ENCODE assay signal across 8 cellular contexts in the genomic region with DNA sequence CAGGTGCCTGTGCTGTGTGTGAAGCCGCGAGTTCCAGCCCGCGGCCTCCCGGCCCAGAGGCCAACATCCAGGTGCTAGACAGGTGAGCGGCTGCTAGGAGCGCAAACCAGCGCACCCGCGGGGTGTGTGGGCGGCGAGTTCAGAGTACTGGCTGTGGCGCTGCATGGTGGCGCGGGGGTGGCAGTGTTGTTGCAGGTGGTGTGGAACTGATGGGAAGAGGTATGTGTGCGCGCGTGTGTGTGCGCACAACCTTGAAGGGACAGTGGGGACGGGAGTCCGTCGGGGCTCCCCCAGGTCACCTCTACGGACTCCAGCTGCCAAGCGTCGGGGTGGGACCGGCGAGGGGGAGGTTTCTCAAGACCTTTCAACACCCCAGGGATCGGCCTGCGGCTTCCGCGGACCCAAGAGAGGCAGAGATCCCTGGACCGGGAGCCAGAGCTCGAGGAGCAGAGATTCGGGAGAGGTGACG. TPM values are rescaled to one million over a fixed set of nuclear protein-coding genes. Genes with fewer than 3 reads are reported as not detected.
DNase-seq lines count a peak whose midpoint lies in the region; ATAC-seq and TF ChIP-seq lines count a peak whose summit lies in the region.

No MANE protein-coding gene starts in this region.

- peak overlapping the region; percentile 68 for H3K4me3 ChIP-seq in iPS-18c (ENCODE audit: insufficient read depth, low read depth, low read length)

- peaks cover 3% of the 10 kb centered on the region for H3K9me3 ChIP-seq in iPS-18c (ENCODE audit: control insufficient read depth, insufficient read depth, low read length)

- TF ChIP-seq EP300 in Ishikawa (IDR thresholded peaks at IDR 0.05; ENCODE audit: borderline replicate concordance) = peak; percentile 62

- DNase-seq in activated CD8-positive, alpha-beta memory T cell treated with anti-CD3 and anti-CD28 coated beads, Interleukin-2, amount 50 U/mL, for 4 hours = peak; percentile 40
- peak; percentile 10 for DNase-seq in stimulated activated CD8-positive, alpha-beta memory T cell treated with anti-CD3 and anti-CD28 coated beads, Interleukin-4, amount 100 ng/mL, for 24 hours (ENCODE audit: low read depth)
- no peak for DNase-seq in central memory CD4-positive, alpha-beta T cell
- DNase-seq in SHP77 (lab: John Stamatoyannopoulos, UW) = no peak
- no peak for DNase-seq in ureter (ENCODE audit: low spot score)

- no peak for ATAC-seq in GM21515 (IDR thresholded peaks at IDR 0.05; ENCODE audit: unreplicated experiment)

- TF ChIP-seq RAD21 in Ishikawa (IDR thresholded peaks at IDR 0.05; ENCODE audit: low read depth) = no peak

TF ChIP-seq in Ishikawa, 13 proteins besides CTCF, POLR2A, EP300 and RAD21:
- TF ChIP-seq, protein P1, sequence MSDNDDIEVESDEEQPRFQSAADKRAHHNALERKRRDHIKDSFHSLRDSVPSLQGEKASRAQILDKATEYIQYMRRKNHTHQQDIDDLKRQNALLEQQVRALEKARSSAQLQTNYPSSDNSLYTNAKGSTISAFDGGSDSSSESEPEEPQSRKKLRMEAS (IDR thresholded peaks at IDR 0.05) = peak; percentile 50
- TF ChIP-seq NFIC (IDR thresholded peaks at IDR 0.05) (peak; percentile 59), ZBTB7A (IDR thresholded peaks at IDR 0.05; ENCODE audit: low read depth) (no peak), TEAD4 (IDR thresholded peaks at IDR 0.05) (peak; percentile 52; the same call in 1 of the 2 replicates), YY1 (IDR thresholded peaks at IDR 0.05; ENCODE audit: low read depth) (no peak), FOXM1 (IDR thresholded peaks at IDR 0.05; ENCODE audit: borderline replicate concordance, low read depth) (no peak), CEBPB (IDR thresholded peaks at IDR 0.05) (0 out of 2 replicates have a peak, but pooled peaks have one; percentile 4), TAF1 (IDR thresholded peaks at IDR 0.05; ENCODE audit: low read depth) (no peak), TCF12 (IDR thresholded peaks at IDR 0.05; ENCODE audit: low read depth) (peak; percentile 80), EGR1 (IDR thresholded peaks at IDR 0.05) (peak; percentile 100), CREB1 (IDR thresholded peaks at IDR 0.05; ENCODE audit: low read depth) (no peak)
- TF ChIP-seq, protein P2, sequence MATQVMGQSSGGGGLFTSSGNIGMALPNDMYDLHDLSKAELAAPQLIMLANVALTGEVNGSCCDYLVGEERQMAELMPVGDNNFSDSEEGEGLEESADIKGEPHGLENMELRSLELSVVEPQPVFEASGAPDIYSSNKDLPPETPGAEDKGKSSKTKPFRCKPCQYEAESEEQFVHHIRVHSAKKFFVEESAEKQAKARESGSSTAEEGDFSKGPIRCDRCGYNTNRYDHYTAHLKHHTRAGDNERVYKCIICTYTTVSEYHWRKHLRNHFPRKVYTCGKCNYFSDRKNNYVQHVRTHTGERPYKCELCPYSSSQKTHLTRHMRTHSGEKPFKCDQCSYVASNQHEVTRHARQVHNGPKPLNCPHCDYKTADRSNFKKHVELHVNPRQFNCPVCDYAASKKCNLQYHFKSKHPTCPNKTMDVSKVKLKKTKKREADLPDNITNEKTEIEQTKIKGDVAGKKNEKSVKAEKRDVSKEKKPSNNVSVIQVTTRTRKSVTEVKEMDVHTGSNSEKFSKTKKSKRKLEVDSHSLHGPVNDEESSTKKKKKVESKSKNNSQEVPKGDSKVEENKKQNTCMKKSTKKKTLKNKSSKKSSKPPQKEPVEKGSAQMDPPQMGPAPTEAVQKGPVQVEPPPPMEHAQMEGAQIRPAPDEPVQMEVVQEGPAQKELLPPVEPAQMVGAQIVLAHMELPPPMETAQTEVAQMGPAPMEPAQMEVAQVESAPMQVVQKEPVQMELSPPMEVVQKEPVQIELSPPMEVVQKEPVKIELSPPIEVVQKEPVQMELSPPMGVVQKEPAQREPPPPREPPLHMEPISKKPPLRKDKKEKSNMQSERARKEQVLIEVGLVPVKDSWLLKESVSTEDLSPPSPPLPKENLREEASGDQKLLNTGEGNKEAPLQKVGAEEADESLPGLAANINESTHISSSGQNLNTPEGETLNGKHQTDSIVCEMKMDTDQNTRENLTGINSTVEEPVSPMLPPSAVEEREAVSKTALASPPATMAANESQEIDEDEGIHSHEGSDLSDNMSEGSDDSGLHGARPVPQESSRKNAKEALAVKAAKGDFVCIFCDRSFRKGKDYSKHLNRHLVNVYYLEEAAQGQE (IDR thresholded peaks at IDR 0.05; ENCODE audit: low read depth) = no peak
- TF ChIP-seq, protein P3, sequence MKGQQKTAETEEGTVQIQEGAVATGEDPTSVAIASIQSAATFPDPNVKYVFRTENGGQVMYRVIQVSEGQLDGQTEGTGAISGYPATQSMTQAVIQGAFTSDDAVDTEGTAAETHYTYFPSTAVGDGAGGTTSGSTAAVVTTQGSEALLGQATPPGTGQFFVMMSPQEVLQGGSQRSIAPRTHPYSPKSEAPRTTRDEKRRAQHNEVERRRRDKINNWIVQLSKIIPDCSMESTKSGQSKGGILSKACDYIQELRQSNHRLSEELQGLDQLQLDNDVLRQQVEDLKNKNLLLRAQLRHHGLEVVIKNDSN (IDR thresholded peaks at IDR 0.05) = no peak

RNA-seq across cellular contexts. Expression of a gene that starts 0.4 kb away (rescaled TPM):
- not detected for total RNA-seq in ureter

Comparison
In these comparisons a context has a peak if more than half of its experiments do, and no peak if none do; other contexts are left out.
1. DNase-seq: peak in activated CD8-positive, alpha-beta memory T cell treated with anti-CD3 and anti-CD28 coated beads, Interleukin-2, amount 50 U/mL, for 4 hours (single experiment) and stimulated activated CD8-positive, alpha-beta memory T cell treated with anti-CD3 and anti-CD28 coated beads, Interleukin-4, amount 100 ng/mL, for 24 hours (single experiment); none in central memory CD4-positive, alpha-beta T cell (single experiment), SHP77 (0 of 2) and ureter (single experiment).